In the genomic region with DNA sequence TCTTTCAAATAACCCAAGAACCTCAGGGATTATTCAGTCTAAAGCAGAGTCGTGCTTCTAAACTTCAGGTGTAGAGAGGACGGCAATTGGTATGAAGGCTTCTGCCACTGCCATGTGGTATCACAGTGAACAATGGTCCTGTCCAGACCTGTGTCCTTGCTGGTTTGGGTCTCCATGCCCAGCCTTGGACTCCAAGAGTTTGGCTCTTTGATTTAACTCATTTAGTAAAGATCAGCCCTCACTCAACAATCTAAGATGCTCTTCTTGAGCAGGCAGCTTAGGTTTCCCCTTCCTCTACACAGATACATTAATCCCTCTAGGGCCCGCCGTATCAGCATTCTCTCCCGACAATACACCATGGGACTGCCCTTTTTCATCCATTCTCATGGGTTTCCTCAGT, we compare ENCODE assay signal across 23 cellular contexts.
"Had no signal": no experiment of that assay in that cellular context is flagged by ENCODE, and none has a peak within 500 bp of the region (broad histone marks: within the 10 kb centered on the region; RNA-seq: fewer than 3 reads in every experiment).

No MANE protein-coding gene starts in this region.

- H3K27me3 ChIP-seq: body of pancreas, cardiac muscle cell, foreskin keratinocyte, left lung, neural progenitor cell, sigmoid colon, testis, vagina had no signal

- ATAC-seq: body of pancreas, foreskin keratinocyte, left lung, SK-N-SH treated with all-trans-retinoic acid at 6 μM for 48 hours had no signal

- H3K4me3 Mint-ChIP-seq: activated naive CD4-positive, alpha-beta T cell treated with anti-CD3 and anti-CD28 coated beads, Interleukin-2, amount 50 U/mL, for 24 hours; naive B cell; neural progenitor cell; type B pancreatic cell had no signal

- DNase-seq: activated effector memory CD4-positive, alpha-beta T cell treated with Interleukin-2 at 50 U/mL for 16 hours; anterior cingulate cortex; body of pancreas; effector CD4-positive, alpha-beta T cell; foreskin keratinocyte; kidney glomerular epithelial cell; left lung; naive B cell; posterior cingulate gyrus; retina; sigmoid colon; stimulated activated CD4-positive, alpha-beta T cell treated with anti-CD3 and anti-CD28 coated beads, Interleukin-2, amount 100 ng/mL, for 48 hours; stimulated activated CD8-positive, alpha-beta memory T cell treated with anti-CD3 and anti-CD28 coated beads, Interleukin-4, amount 100 ng/mL, for 48 hours; stimulated activated naive CD4-positive, alpha-beta T cell; testis had no signal

- H3K4me1 Mint-ChIP-seq: naive B cell had no signal

- H3K9me3 ChIP-seq: body of pancreas, left lung, sigmoid colon, testis, vagina had no signal

- H3K4me2 ChIP-seq: neural progenitor cell had no signal

- H2AFZ ChIP-seq: neural progenitor cell had no signal

- H3K4me3 ChIP-seq: body of pancreas, cardiac muscle cell, left lung, lung, neural progenitor cell, sigmoid colon, smooth muscle cell, testis, vagina had no signal

- H3K27me3 Mint-ChIP-seq: activated naive CD4-positive, alpha-beta T cell treated with anti-CD3 and anti-CD28 coated beads, Interleukin-2, amount 50 U/mL, for 24 hours; naive B cell; type B pancreatic cell had no signal

- H3K9me3 Mint-ChIP-seq: neural progenitor cell had no signal

- H3K27ac Mint-ChIP-seq: neural progenitor cell, type B pancreatic cell had no signal

- H3K9ac ChIP-seq: neural progenitor cell had no signal

- H3K36me3 ChIP-seq: cardiac muscle cell, left lung, neural progenitor cell, sigmoid colon, vagina had no signal

- H3K4me1 ChIP-seq: body of pancreas, testis had no signal

- H3K27ac ChIP-seq: body of pancreas, cardiac muscle cell, foreskin keratinocyte, left lung, neural progenitor cell, testis, vagina had no signal

- H3K36me3 Mint-ChIP-seq: activated naive CD4-positive, alpha-beta T cell treated with anti-CD3 and anti-CD28 coated beads, Interleukin-2, amount 50 U/mL, for 24 hours; neural progenitor cell had no signal
